Comparison of ENCODE assay signal across 2 cellular contexts in the genomic region with DNA sequence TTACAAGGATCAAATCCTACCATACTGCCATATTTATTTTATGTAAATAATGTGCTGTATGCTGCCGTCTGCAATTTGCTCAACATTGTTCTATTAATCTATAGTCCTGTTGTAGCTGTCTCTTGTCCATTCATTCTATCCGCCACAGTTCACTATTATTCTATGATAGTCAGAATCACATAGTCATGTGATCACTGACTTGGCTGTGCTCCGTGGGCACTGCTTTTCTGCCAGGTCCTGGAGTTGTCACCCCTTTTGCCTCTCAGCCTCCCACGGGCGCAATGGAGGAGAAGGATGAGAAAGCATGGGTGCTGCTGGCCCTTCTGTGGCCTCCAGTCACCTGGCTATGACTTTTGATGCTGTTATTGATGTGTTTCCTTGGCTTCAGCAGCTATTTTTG.
TF ChIP-seq lines count a peak whose summit lies in the region.

No MANE protein-coding gene starts in this region.

TF ChIP-seq in A549, 52 proteins besides CTCF, POLR2A, EP300 and RAD21 (continued from another document):
- TF ChIP-seq, protein P1, sequence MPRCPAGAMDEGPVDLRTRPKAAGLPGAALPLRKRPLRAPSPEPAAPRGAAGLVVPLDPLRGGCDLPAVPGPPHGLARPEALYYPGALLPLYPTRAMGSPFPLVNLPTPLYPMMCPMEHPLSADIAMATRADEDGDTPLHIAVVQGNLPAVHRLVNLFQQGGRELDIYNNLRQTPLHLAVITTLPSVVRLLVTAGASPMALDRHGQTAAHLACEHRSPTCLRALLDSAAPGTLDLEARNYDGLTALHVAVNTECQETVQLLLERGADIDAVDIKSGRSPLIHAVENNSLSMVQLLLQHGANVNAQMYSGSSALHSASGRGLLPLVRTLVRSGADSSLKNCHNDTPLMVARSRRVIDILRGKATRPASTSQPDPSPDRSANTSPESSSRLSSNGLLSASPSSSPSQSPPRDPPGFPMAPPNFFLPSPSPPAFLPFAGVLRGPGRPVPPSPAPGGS (IDR thresholded peaks at IDR 0.05) = no peak
- TF ChIP-seq KDM5A (IDR thresholded peaks at IDR 0.05) = no peak

TF ChIP-seq in WTC11, 78 proteins besides CTCF, POLR2A, EP300 and RAD21 (continued from another document):
- TF ChIP-seq, protein P2, sequence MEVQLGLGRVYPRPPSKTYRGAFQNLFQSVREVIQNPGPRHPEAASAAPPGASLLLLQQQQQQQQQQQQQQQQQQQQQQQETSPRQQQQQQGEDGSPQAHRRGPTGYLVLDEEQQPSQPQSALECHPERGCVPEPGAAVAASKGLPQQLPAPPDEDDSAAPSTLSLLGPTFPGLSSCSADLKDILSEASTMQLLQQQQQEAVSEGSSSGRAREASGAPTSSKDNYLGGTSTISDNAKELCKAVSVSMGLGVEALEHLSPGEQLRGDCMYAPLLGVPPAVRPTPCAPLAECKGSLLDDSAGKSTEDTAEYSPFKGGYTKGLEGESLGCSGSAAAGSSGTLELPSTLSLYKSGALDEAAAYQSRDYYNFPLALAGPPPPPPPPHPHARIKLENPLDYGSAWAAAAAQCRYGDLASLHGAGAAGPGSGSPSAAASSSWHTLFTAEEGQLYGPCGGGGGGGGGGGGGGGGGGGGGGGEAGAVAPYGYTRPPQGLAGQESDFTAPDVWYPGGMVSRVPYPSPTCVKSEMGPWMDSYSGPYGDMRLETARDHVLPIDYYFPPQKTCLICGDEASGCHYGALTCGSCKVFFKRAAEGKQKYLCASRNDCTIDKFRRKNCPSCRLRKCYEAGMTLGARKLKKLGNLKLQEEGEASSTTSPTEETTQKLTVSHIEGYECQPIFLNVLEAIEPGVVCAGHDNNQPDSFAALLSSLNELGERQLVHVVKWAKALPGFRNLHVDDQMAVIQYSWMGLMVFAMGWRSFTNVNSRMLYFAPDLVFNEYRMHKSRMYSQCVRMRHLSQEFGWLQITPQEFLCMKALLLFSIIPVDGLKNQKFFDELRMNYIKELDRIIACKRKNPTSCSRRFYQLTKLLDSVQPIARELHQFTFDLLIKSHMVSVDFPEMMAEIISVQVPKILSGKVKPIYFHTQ (CRISPR knock-in tag; IDR thresholded peaks at IDR 0.05) = no peak
- TF ChIP-seq, protein P3, sequence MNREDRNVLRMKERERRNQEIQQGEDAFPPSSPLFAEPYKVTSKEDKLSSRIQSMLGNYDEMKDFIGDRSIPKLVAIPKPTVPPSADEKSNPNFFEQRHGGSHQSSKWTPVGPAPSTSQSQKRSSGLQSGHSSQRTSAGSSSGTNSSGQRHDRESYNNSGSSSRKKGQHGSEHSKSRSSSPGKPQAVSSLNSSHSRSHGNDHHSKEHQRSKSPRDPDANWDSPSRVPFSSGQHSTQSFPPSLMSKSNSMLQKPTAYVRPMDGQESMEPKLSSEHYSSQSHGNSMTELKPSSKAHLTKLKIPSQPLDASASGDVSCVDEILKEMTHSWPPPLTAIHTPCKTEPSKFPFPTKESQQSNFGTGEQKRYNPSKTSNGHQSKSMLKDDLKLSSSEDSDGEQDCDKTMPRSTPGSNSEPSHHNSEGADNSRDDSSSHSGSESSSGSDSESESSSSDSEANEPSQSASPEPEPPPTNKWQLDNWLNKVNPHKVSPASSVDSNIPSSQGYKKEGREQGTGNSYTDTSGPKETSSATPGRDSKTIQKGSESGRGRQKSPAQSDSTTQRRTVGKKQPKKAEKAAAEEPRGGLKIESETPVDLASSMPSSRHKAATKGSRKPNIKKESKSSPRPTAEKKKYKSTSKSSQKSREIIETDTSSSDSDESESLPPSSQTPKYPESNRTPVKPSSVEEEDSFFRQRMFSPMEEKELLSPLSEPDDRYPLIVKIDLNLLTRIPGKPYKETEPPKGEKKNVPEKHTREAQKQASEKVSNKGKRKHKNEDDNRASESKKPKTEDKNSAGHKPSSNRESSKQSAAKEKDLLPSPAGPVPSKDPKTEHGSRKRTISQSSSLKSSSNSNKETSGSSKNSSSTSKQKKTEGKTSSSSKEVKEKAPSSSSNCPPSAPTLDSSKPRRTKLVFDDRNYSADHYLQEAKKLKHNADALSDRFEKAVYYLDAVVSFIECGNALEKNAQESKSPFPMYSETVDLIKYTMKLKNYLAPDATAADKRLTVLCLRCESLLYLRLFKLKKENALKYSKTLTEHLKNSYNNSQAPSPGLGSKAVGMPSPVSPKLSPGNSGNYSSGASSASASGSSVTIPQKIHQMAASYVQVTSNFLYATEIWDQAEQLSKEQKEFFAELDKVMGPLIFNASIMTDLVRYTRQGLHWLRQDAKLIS (CRISPR knock-in tag; IDR thresholded peaks at IDR 0.05; ENCODE audit: borderline replicate concordance) = no peak
- TF ChIP-seq, protein P4, sequence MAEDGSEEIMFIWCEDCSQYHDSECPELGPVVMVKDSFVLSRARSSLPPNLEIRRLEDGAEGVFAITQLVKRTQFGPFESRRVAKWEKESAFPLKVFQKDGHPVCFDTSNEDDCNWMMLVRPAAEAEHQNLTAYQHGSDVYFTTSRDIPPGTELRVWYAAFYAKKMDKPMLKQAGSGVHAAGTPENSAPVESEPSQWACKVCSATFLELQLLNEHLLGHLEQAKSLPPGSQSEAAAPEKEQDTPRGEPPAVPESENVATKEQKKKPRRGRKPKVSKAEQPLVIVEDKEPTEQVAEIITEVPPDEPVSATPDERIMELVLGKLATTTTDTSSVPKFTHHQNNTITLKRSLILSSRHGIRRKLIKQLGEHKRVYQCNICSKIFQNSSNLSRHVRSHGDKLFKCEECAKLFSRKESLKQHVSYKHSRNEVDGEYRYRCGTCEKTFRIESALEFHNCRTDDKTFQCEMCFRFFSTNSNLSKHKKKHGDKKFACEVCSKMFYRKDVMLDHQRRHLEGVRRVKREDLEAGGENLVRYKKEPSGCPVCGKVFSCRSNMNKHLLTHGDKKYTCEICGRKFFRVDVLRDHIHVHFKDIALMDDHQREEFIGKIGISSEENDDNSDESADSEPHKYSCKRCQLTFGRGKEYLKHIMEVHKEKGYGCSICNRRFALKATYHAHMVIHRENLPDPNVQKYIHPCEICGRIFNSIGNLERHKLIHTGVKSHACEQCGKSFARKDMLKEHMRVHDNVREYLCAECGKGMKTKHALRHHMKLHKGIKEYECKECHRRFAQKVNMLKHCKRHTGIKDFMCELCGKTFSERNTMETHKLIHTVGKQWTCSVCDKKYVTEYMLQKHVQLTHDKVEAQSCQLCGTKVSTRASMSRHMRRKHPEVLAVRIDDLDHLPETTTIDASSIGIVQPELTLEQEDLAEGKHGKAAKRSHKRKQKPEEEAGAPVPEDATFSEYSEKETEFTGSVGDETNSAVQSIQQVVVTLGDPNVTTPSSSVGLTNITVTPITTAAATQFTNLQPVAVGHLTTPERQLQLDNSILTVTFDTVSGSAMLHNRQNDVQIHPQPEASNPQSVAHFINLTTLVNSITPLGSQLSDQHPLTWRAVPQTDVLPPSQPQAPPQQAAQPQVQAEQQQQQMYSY (CRISPR knock-in tag; IDR thresholded peaks at IDR 0.05) = no peak
- TF ChIP-seq IRF2 (CRISPR knock-in tag; IDR thresholded peaks at IDR 0.05; ENCODE audit: borderline replicate concordance, low read depth) (no peak), ZNF416 (CRISPR knock-in tag; IDR thresholded peaks at IDR 0.05) (no peak), HMGA2 (CRISPR knock-in tag; IDR thresholded peaks at IDR 0.05) (no peak), MYBL2 (CRISPR knock-in tag; IDR thresholded peaks at IDR 0.05) (no peak), RELA (CRISPR knock-in tag; IDR thresholded peaks at IDR 0.05; ENCODE audit: borderline replicate concordance) (no peak)
- TF ChIP-seq, protein P5, sequence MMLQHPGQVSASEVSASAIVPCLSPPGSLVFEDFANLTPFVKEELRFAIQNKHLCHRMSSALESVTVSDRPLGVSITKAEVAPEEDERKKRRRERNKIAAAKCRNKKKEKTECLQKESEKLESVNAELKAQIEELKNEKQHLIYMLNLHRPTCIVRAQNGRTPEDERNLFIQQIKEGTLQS (CRISPR knock-in tag; conservative IDR thresholded peaks at IDR 0.05) = no peak
- TF ChIP-seq, protein P6, sequence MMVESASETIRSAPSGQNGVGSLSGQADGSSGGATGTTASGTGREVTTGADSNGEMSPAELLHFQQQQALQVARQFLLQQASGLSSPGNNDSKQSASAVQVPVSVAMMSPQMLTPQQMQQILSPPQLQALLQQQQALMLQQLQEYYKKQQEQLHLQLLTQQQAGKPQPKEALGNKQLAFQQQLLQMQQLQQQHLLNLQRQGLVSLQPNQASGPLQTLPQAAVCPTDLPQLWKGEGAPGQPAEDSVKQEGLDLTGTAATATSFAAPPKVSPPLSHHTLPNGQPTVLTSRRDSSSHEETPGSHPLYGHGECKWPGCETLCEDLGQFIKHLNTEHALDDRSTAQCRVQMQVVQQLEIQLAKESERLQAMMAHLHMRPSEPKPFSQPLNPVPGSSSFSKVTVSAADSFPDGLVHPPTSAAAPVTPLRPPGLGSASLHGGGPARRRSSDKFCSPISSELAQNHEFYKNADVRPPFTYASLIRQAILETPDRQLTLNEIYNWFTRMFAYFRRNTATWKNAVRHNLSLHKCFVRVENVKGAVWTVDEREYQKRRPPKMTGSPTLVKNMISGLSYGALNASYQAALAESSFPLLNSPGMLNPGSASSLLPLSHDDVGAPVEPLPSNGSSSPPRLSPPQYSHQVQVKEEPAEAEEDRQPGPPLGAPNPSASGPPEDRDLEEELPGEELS (CRISPR knock-in tag; IDR thresholded peaks at IDR 0.05) = no peak
- TF ChIP-seq, protein P7, sequence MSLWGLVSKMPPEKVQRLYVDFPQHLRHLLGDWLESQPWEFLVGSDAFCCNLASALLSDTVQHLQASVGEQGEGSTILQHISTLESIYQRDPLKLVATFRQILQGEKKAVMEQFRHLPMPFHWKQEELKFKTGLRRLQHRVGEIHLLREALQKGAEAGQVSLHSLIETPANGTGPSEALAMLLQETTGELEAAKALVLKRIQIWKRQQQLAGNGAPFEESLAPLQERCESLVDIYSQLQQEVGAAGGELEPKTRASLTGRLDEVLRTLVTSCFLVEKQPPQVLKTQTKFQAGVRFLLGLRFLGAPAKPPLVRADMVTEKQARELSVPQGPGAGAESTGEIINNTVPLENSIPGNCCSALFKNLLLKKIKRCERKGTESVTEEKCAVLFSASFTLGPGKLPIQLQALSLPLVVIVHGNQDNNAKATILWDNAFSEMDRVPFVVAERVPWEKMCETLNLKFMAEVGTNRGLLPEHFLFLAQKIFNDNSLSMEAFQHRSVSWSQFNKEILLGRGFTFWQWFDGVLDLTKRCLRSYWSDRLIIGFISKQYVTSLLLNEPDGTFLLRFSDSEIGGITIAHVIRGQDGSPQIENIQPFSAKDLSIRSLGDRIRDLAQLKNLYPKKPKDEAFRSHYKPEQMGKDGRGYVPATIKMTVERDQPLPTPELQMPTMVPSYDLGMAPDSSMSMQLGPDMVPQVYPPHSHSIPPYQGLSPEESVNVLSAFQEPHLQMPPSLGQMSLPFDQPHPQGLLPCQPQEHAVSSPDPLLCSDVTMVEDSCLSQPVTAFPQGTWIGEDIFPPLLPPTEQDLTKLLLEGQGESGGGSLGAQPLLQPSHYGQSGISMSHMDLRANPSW (CRISPR knock-in tag; conservative IDR thresholded peaks at IDR 0.05; ENCODE audit: low read depth) = no peak
- TF ChIP-seq, protein P8, sequence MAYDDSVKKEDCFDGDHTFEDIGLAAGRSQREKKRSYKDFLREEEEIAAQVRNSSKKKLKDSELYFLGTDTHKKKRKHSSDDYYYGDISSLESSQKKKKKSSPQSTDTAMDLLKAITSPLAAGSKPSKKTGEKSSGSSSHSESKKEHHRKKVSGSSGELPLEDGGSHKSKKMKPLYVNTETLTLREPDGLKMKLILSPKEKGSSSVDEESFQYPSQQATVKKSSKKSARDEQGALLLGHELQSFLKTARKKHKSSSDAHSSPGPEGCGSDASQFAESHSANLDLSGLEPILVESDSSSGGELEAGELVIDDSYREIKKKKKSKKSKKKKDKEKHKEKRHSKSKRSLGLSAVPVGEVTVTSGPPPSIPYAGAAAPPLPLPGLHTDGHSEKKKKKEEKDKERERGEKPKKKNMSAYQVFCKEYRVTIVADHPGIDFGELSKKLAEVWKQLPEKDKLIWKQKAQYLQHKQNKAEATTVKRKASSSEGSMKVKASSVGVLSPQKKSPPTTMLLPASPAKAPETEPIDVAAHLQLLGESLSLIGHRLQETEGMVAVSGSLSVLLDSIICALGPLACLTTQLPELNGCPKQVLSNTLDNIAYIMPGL (CRISPR knock-in tag; IDR thresholded peaks at IDR 0.05) = no peak
